ENCODE assay signal across 1 cellular context in genomic region chr10:58050575-58050974, GRCh38.
TF ChIP-seq lines count a peak whose summit lies in the region.

No MANE protein-coding gene starts in this region.

TF ChIP-seq in WTC11, 78 proteins besides CTCF, POLR2A, EP300 and RAD21 (continued from another document):
- no peak for TF ChIP-seq E2F5 (CRISPR knock-in tag; IDR thresholded peaks at IDR 0.05)
